In the genomic region with DNA sequence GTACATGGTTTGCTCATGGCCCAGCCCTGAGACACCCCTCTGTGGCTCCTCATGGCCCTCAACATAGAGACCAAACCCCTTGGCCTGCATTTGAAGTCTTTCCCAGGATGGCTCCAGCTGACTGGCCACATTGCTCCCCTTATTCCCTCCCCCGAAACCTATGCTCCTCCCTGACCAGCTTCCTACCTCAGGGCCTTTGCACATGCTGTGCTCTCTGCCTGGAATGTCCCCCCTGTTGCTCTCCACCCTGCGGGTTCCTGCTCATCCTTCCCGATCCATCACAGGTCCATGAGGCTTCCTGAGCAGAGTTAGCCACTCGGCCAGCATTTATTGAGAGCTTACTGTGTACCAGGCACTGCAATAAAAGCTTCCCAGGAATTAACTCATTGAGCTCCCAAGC, we compare ENCODE assay signal across 14 cellular contexts.
DNase-seq lines count a peak whose midpoint lies in the region; ATAC-seq, FAIRE-seq and TF ChIP-seq lines count a peak whose summit lies in the region.
"Had no signal": no experiment of that assay in that cellular context is flagged by ENCODE, and none has a peak within 500 bp of the region (broad histone marks: within the 10 kb centered on the region; RNA-seq: fewer than 3 reads in every experiment).

No MANE protein-coding gene starts in this region.

- no peak for TF ChIP-seq RAD21 in K562 (CRISPR knock-in tag; conservative IDR thresholded peaks at IDR 0.05 in 1 of 2, IDR thresholded peaks at IDR 0.05 in 1 of 2)

- H3K9me1 ChIP-seq in K562 (ENCODE audit: control insufficient read depth, insufficient read depth, low read length): no peaks in the 10 kb centered on the region

- intact Hi-C loops in heart right ventricle (cut with DNase I) (loop anchor here in 1 of 10 donors (2.0 to 5.0 kb wide), 2 partner anchors 34 to 1083 kb away; no protein-coding TSS in a partner anchor), K562 (cut with micrococcal nuclease) (no loop called here), posterior vena cava (cut with DNase I) (no loop called here)

- no peak overlapping the region for H3K4ac ChIP-seq in mesendoderm (ENCODE audit: low read depth, low read length)

- FAIRE-seq in K562 (lab: Jason Lieb, UNC): no peak
- FAIRE-seq: GM12878 had no signal

- 97 to 98% methylated on average over 4 of the region's 4 CpGs for WGBS in heart right ventricle, 2 donors
- 5% methylated on average over 4 of the region's 4 CpGs for WGBS in K562 (ENCODE audit: insufficient coverage, low coverage, missing lambda C conversion rate)
- WGBS in mesendoderm (ENCODE audit: extremely low coverage, insufficient coverage, low lambda C conversion rate): no CpG with 5 or more reads among the region's 4 CpGs

- H3K36me3 ChIP-seq in heart right ventricle (no peaks in the 10 kb centered on the region), right atrium auricular region (no peaks in the 10 kb centered on the region), K562 (ENCODE audit: control insufficient read depth, insufficient read depth, low read length) (no peaks in the 10 kb centered on the region), mesendoderm (ENCODE audit: control insufficient read depth, insufficient read depth, low read length) (no peaks in the 10 kb centered on the region)

- no peak overlapping the region for H3K23ac ChIP-seq in mesendoderm (ENCODE audit: low read length)

- no peak overlapping the region for H2BK15ac ChIP-seq in mesendoderm (replicated peaks; ENCODE audit: low read depth)

- H3K27ac ChIP-seq in heart right ventricle (peak overlapping the region in 8 of 10 donors; percentile 74 to 85 (median 78)), right atrium auricular region (peak overlapping the region in 1 of 2 donors; percentile 46), K562 (ENCODE audit: extremely low read depth, low read depth, low read length) (no peak overlapping the region), mesendoderm (ENCODE audit: low read depth, low read length) (no peak overlapping the region)

- TF ChIP-seq POLR2A in K562 (conservative IDR thresholded peaks at IDR 0.05): no peak

- H2BK120ac ChIP-seq in mesendoderm (ENCODE audit: low read depth, low read length): no peak overlapping the region

- H3K9ac ChIP-seq in K562 (ENCODE audit: insufficient read depth in 1 of 2, low read depth in 2 of 2, low read length in 2 of 2) (no peak overlapping the region), mesendoderm (ENCODE audit: low read length) (no peak overlapping the region)

- no peak for ATAC-seq in heart right ventricle
- ATAC-seq in K562: no peak
- ATAC-seq: GM12878, HCT116 had no signal

- H3K4me1 ChIP-seq in heart right ventricle (peaks cover 11 to 60% (median 40%) of the 10 kb centered on the region in 9 donors), right atrium auricular region (peaks cover 0 to 25% of the 10 kb centered on the region in 2 donors), K562 (replicated peaks in 1 of 2; ENCODE audit: control insufficient read depth in 2 of 2, insufficient read depth in 2 of 2, low read length in 2 of 2) (peaks cover 0 to 9% of the 10 kb centered on the region in 2 experiments; a peak in 4 of 5 replicates), mesendoderm (ENCODE audit: control insufficient read depth, low read depth, low read length) (peaks cover 10% of the 10 kb centered on the region)

- DNase-seq in heart right ventricle (no peak), right atrium auricular region (ENCODE audit: low spot score) (no peak), K562 (ENCODE audit: extremely low read depth in 1 of 4, low spot score in 3 of 4) (no peak), posterior vena cava (ENCODE audit: low spot score) (peak; percentile 16), NCI-H2107 treated with DMSO at 0.1 percent for 48 hours (lab: John Stamatoyannopoulos, UW; ENCODE audit: unreplicated experiment) (no peak), DMS79 (lab: John Stamatoyannopoulos, UW) (no peak), mesendoderm (no peak)
- DNase-seq: C1 segment of cervical spinal cord, GDM1, NCI-H1417 treated with DMSO at 0.1 percent for 48 hours, NCI-H1930, NCI-H446 had no signal

- CTCF ChIA-PET in K562 (lab: Yijun Ruan, JAX; ENCODE audit: low intra/inter-chr PET ratio): no interaction called here

- H3K9me3 ChIP-seq in heart right ventricle (no peaks in the 10 kb centered on the region), right atrium auricular region (no peaks in the 10 kb centered on the region), K562 (replicated peaks; ENCODE audit: control insufficient read depth, insufficient read depth, low read depth, low read length) (no peaks in the 10 kb centered on the region)

- H2AK5ac ChIP-seq in mesendoderm (ENCODE audit: low read length): no peak overlapping the region

- H3K27me3 ChIP-seq in heart right ventricle (no peaks in the 10 kb centered on the region), right atrium auricular region (no peaks in the 10 kb centered on the region), K562 (ENCODE audit: control insufficient read depth in 2 of 2, insufficient read depth in 2 of 2, low read length in 2 of 2) (peaks cover 43 to 77% of the 10 kb centered on the region in 2 experiments), mesendoderm (ENCODE audit: insufficient read depth, low read length, poor library complexity) (no peaks in the 10 kb centered on the region)

- no peak for TF ChIP-seq EP300 in K562 (IDR thresholded peaks at IDR 0.05; ENCODE audit: low read length)

- no peak overlapping the region for H3K18ac ChIP-seq in mesendoderm (ENCODE audit: low read length)

- in situ Hi-C loops in K562 (cut with MboI): no loop called here

- no peak overlapping the region for H4K8ac ChIP-seq in mesendoderm (ENCODE audit: low read depth, low read length)

- H3K4me3 ChIP-seq in heart right ventricle (no peak overlapping the region), right atrium auricular region (no peak overlapping the region), K562 (no peak overlapping the region), mesendoderm (ENCODE audit: low read length) (no peak overlapping the region)
- H3K4me3 ChIP-seq: GM12878 had no signal

- H2AFZ ChIP-seq in K562 (ENCODE audit: low read depth, low read length): no peak overlapping the region

- BruUV-seq in K562 (replicated peaks; lab: Mats Ljungman, UMichigan): no TSS peak

- TF ChIP-seq CTCF in heart right ventricle (IDR thresholded peaks at IDR 0.05) (no peak), right atrium auricular region (IDR thresholded peaks at IDR 0.05) (no peak), K562 (IDR thresholded peaks at IDR 0.05 in 2 of 3, conservative IDR thresholded peaks at IDR 0.05 in 1 of 3; ENCODE audit: insufficient read depth in 2 of 3, low read depth in 1 of 3, low read length in 3 of 3) (no peak)

- H3K56ac ChIP-seq in mesendoderm (ENCODE audit: low read length): no peak overlapping the region

- H4K5ac ChIP-seq in mesendoderm (ENCODE audit: low read length): no peak overlapping the region

- H3K79me2 ChIP-seq in K562 (ENCODE audit: control insufficient read depth, insufficient read depth, low read length) (no peaks in the 10 kb centered on the region), mesendoderm (ENCODE audit: control insufficient read depth, insufficient read depth, low read length) (no peaks in the 10 kb centered on the region)

- no peak overlapping the region for H2BK5ac ChIP-seq in mesendoderm (ENCODE audit: low read length)

- POLR2A ChIA-PET in K562 (lab: Yijun Ruan, JAX): interaction anchor here (0.6 to 2.4 kb wide), 3 partner anchors 9 to 158 kb away, joined by 3 to 6 read pairs (median 3); no protein-coding TSS in a partner anchor

- no peak overlapping the region for H3K4me2 ChIP-seq in K562 (ENCODE audit: insufficient read depth, low read length)
- no peak overlapping the region for H3K4me2 ChIP-seq in mesendoderm (ENCODE audit: low read length)

- peaks cover 1% of the 10 kb centered on the region for H3K79me1 ChIP-seq in mesendoderm (ENCODE audit: low read length)

- 0 out of 2 replicates have a peak, but pooled peaks cover 8% of the 10 kb centered on the region for H4K20me1 ChIP-seq in K562 (replicated peaks; ENCODE audit: control insufficient read depth, insufficient read depth, low read length)

TF ChIP-seq in K562, 482 proteins besides CTCF, POLR2A, EP300 and RAD21 (continues in another document):
- TF ChIP-seq SMAD1 (IDR thresholded peaks at IDR 0.05; ENCODE audit: low read depth, low read length, partially characterized antibody): no peak
- TF ChIP-seq, protein P1, sequence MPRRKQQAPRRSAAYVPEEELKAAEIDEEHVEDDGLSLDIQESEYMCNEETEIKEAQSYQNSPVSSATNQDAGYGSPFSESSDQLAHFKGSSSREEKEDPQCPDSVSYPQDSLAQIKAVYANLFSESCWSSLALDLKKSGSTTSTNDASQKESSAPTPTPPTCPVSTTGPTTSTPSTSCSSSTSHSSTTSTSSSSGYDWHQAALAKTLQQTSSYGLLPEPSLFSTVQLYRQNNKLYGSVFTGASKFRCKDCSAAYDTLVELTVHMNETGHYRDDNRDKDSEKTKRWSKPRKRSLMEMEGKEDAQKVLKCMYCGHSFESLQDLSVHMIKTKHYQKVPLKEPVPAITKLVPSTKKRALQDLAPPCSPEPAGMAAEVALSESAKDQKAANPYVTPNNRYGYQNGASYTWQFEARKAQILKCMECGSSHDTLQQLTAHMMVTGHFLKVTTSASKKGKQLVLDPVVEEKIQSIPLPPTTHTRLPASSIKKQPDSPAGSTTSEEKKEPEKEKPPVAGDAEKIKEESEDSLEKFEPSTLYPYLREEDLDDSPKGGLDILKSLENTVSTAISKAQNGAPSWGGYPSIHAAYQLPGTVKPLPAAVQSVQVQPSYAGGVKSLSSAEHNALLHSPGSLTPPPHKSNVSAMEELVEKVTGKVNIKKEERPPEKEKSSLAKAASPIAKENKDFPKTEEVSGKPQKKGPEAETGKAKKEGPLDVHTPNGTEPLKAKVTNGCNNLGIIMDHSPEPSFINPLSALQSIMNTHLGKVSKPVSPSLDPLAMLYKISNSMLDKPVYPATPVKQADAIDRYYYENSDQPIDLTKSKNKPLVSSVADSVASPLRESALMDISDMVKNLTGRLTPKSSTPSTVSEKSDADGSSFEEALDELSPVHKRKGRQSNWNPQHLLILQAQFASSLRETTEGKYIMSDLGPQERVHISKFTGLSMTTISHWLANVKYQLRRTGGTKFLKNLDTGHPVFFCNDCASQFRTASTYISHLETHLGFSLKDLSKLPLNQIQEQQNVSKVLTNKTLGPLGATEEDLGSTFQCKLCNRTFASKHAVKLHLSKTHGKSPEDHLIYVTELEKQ (CRISPR knock-in tag; IDR thresholded peaks at IDR 0.05): no peak
- TF ChIP-seq, protein P2, sequence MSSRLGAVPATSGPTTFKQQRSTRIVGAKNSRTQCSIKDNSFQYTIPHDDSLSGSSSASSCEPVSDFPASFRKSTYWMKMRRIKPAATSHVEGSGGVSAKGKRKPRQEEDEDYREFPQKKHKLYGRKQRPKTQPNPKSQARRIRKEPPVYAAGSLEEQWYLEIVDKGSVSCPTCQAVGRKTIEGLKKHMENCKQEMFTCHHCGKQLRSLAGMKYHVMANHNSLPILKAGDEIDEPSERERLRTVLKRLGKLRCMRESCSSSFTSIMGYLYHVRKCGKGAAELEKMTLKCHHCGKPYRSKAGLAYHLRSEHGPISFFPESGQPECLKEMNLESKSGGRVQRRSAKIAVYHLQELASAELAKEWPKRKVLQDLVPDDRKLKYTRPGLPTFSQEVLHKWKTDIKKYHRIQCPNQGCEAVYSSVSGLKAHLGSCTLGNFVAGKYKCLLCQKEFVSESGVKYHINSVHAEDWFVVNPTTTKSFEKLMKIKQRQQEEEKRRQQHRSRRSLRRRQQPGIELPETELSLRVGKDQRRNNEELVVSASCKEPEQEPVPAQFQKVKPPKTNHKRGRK (tag; IDR thresholded peaks at IDR 0.05): no peak

Comparison
In these comparisons a context has a peak if more than half of its experiments do, and no peak if none do; other contexts are left out.
1. H3K27ac ChIP-seq: peak in heart right ventricle (8 of 10); none in K562 (single experiment) and mesendoderm (single experiment).